Comparison of ENCODE assay signal across 20 cellular contexts in the genomic region with DNA sequence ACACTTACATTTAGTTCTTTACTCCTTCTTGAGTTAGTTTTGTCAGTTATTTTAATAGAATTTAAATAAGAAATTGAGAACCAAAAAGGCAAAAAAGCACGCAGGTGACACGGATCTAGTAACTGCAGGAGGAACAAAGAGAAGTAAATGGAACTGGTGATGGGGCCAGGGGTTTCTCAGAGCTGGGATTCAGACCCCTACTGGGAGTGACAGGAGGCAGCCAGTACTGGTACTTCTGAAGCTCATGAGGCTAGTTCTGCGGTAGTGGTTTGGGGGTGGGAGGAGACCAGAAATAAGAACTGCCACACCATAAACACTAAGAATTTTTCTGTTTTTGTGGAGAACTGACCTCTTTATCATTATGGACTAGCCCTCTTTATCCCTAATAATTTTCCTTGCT.
"Had no signal": no experiment of that assay in that cellular context is flagged by ENCODE, and none has a peak within 500 bp of the region (broad histone marks: within the 10 kb centered on the region; RNA-seq: fewer than 3 reads in every experiment).

No MANE protein-coding gene starts in this region.

- H3K9me3 ChIP-seq: MG63, SJSA1 had no signal

- H3K4me3 ChIP-seq: MG63, SJSA1, SK-N-MC had no signal

- H3K27ac ChIP-seq: SJSA1, SK-N-MC had no signal

- H3K27me3 ChIP-seq: MG63, SJSA1 had no signal

- DNase-seq: Karpas-422, KG1, MG63, NCI-H1092, NCI-H1105 treated with DMSO at 0.1 percent for 48 hours, NCI-H1417 treated with DMSO at 0.1 percent for 48 hours, NCI-H146, NCI-H1694 treated with DMSO at 0.1 percent for 48 hours, NCI-H1930, NCI-H2081, NCI-H2107, NCI-H2227 treated with DMSO at 0.1 percent for 48 hours, NCI-H524, NCI-H69, NCI-H774, Right ventricle myocardium superior, RPMI8226, SIG-M5 had no signal

- H3K36me3 ChIP-seq: MG63 had no signal

- H3K4me1 ChIP-seq: SJSA1 had no signal
